1 cellular context compared by ENCODE assay signal in the genomic region with DNA sequence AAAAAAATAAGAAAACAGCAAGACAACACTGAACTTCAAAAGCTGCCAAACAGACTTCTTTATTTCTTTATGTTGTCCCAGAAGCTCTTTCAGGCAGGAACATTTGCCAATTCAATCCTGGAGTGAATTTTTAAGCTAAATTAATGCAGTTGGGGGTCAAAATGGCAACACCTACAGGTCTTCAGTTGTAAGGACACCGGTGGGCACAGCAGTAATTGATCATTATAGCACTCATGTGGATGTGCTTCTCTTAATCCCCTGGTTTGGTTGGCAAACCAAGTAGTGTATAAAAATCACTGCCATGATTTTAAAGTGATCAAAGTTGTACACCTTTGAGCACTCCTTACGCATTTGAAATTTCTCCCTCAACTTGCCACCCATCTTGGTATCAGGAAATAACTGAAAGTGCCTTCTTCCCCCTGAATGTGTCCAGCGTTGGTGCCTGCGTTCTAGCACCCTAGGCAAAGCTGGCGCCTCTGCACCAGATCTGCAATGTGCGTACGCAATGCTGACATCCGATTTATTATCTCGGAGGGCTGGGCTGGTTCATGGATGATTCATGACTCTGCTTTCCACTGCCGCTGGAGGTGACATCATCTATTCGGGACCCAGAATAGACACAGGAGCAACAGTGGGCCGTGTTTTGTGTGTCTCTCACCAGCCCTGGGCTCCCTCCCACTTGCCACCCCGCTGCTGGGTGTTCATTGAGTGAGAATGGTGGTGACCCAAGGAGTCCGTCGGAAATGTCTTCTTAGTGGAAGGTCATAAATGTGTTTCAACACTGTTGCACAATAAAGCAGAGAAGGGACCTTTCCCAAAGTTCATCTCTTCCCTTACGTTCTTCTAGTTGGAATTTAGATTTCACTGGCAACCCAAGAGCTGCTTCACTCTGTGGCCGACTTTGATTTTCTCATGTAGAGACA.
TF ChIP-seq lines count a peak whose summit lies in the region.

No MANE protein-coding gene starts in this region.

TF ChIP-seq in K562, 482 proteins besides CTCF, POLR2A, EP300 and RAD21 (continued from another document and continues in another):
- 0 out of 2 replicates have a peak, but pooled peaks have one; percentile 41 for TF ChIP-seq NR1H2 (CRISPR knock-in tag; IDR thresholded peaks at IDR 0.05)
- TF ChIP-seq, protein P1, sequence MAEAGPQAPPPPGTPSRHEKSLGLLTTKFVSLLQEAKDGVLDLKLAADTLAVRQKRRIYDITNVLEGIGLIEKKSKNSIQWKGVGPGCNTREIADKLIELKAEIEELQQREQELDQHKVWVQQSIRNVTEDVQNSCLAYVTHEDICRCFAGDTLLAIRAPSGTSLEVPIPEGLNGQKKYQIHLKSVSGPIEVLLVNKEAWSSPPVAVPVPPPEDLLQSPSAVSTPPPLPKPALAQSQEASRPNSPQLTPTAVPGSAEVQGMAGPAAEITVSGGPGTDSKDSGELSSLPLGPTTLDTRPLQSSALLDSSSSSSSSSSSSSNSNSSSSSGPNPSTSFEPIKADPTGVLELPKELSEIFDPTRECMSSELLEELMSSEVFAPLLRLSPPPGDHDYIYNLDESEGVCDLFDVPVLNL (CRISPR knock-in tag; IDR thresholded peaks at IDR 0.05; ENCODE audit: low read depth) = no peak
- no peak for TF ChIP-seq SMAD2 (IDR thresholded peaks at IDR 0.05; ENCODE audit: low read depth, low read length)
- TF ChIP-seq ARID2 (IDR thresholded peaks at IDR 0.05) = no peak
- TF ChIP-seq ZNF347 (CRISPR knock-in tag; IDR thresholded peaks at IDR 0.05; ENCODE audit: low read depth) = no peak
- TF ChIP-seq NR2C1 (IDR thresholded peaks at IDR 0.05) = no peak
- 0 out of 2 replicates have a peak, but pooled peaks have one; percentile 10 for TF ChIP-seq NR2C1 (tag; IDR thresholded peaks at IDR 0.05)
- TF ChIP-seq, protein P2, sequence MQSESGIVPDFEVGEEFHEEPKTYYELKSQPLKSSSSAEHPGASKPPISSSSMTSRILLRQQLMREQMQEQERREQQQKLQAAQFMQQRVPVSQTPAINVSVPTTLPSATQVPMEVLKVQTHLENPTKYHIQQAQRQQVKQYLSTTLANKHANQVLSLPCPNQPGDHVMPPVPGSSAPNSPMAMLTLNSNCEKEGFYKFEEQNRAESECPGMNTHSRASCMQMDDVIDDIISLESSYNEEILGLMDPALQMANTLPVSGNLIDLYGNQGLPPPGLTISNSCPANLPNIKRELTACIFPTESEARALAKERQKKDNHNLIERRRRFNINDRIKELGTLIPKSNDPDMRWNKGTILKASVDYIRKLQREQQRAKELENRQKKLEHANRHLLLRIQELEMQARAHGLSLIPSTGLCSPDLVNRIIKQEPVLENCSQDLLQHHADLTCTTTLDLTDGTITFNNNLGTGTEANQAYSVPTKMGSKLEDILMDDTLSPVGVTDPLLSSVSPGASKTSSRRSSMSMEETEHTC (IDR thresholded peaks at IDR 0.05) = no peak
- no peak for TF ChIP-seq CC2D1A (IDR thresholded peaks at IDR 0.05)
- no peak for TF ChIP-seq ZNF133 (CRISPR knock-in tag; IDR thresholded peaks at IDR 0.05)
- no peak for TF ChIP-seq ZNF224 (CRISPR knock-in tag; IDR thresholded peaks at IDR 0.05)
- TF ChIP-seq CAMTA2 (CRISPR knock-in tag; conservative IDR thresholded peaks at IDR 0.05) = no peak
- TF ChIP-seq ZNF79 (CRISPR knock-in tag; IDR thresholded peaks at IDR 0.05; ENCODE audit: low read depth) = no peak
- no peak for TF ChIP-seq PRMT5 (CRISPR knock-in tag; IDR thresholded peaks at IDR 0.05)
- no peak for TF ChIP-seq ZKSCAN8 (CRISPR knock-in tag; IDR thresholded peaks at IDR 0.05)
- no peak for TF ChIP-seq PTRF (tag; IDR thresholded peaks at IDR 0.05)
- TF ChIP-seq, protein P3, sequence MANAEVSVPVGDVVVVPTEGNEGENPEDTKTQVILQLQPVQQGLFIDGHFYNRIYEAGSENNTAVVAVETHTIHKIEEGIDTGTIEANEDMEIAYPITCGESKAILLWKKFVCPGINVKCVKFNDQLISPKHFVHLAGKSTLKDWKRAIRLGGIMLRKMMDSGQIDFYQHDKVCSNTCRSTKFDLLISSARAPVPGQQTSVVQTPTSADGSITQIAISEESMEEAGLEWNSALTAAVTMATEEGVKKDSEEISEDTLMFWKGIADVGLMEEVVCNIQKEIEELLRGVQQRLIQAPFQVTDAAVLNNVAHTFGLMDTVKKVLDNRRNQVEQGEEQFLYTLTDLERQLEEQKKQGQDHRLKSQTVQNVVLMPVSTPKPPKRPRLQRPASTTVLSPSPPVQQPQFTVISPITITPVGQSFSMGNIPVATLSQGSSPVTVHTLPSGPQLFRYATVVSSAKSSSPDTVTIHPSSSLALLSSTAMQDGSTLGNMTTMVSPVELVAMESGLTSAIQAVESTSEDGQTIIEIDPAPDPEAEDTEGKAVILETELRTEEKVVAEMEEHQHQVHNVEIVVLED (CRISPR knock-in tag; IDR thresholded peaks at IDR 0.05) = no peak
- no peak for TF ChIP-seq STAT6 (CRISPR knock-in tag; IDR thresholded peaks at IDR 0.05)
- peak; percentile 76 for TF ChIP-seq ARID1B (IDR thresholded peaks at IDR 0.05)
- TF ChIP-seq ZNF12 (CRISPR knock-in tag; IDR thresholded peaks at IDR 0.05) = no peak
- TF ChIP-seq CREM (IDR thresholded peaks at IDR 0.05; ENCODE audit: low read depth) = peak; percentile 94
- no peak for TF ChIP-seq TAL1 (IDR thresholded peaks at IDR 0.05)
- TF ChIP-seq TBL1XR1 (IDR thresholded peaks at IDR 0.05; ENCODE audit: low read length in 2 of 2) = no peak
- TF ChIP-seq ZNF23 (CRISPR knock-in tag; IDR thresholded peaks at IDR 0.05) = no peak
- TF ChIP-seq FOXK2 (conservative IDR thresholded peaks at IDR 0.05 in 1 of 2, IDR thresholded peaks at IDR 0.05 in 1 of 2; ENCODE audit: low read depth in 2 of 2) = peak; percentile 73 to 88
- peak; percentile 82 for TF ChIP-seq MTA1 (IDR thresholded peaks at IDR 0.05; ENCODE audit: borderline replicate concordance)
- TF ChIP-seq GATAD2B (IDR thresholded peaks at IDR 0.05; ENCODE audit: borderline replicate concordance) = no peak
- TF ChIP-seq, protein P4, sequence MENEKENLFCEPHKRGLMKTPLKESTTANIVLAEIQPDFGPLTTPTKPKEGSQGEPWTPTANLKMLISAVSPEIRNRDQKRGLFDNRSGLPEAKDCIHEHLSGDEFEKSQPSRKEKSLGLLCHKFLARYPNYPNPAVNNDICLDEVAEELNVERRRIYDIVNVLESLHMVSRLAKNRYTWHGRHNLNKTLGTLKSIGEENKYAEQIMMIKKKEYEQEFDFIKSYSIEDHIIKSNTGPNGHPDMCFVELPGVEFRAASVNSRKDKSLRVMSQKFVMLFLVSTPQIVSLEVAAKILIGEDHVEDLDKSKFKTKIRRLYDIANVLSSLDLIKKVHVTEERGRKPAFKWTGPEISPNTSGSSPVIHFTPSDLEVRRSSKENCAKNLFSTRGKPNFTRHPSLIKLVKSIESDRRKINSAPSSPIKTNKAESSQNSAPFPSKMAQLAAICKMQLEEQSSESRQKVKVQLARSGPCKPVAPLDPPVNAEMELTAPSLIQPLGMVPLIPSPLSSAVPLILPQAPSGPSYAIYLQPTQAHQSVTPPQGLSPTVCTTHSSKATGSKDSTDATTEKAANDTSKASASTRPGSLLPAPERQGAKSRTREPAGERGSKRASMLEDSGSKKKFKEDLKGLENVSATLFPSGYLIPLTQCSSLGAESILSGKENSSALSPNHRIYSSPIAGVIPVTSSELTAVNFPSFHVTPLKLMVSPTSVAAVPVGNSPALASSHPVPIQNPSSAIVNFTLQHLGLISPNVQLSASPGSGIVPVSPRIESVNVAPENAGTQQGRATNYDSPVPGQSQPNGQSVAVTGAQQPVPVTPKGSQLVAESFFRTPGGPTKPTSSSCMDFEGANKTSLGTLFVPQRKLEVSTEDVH (IDR thresholded peaks at IDR 0.05; ENCODE audit: low read depth, partially characterized antibody) = no peak
- TF ChIP-seq ZNF77 (CRISPR knock-in tag; IDR thresholded peaks at IDR 0.05) = no peak
- TF ChIP-seq RBM39 (optimal IDR thresholded peaks at IDR 0.05; ENCODE audit: low read depth, low read length) = no peak
- no peak for TF ChIP-seq RBM17 (IDR thresholded peaks at IDR 0.05; ENCODE audit: borderline replicate concordance, low read depth, low read length)
- TF ChIP-seq SIN3B (IDR thresholded peaks at IDR 0.05; ENCODE audit: low read depth) = 0 out of 2 replicates have a peak, but pooled peaks have one; percentile 9
- TF ChIP-seq, protein P5, sequence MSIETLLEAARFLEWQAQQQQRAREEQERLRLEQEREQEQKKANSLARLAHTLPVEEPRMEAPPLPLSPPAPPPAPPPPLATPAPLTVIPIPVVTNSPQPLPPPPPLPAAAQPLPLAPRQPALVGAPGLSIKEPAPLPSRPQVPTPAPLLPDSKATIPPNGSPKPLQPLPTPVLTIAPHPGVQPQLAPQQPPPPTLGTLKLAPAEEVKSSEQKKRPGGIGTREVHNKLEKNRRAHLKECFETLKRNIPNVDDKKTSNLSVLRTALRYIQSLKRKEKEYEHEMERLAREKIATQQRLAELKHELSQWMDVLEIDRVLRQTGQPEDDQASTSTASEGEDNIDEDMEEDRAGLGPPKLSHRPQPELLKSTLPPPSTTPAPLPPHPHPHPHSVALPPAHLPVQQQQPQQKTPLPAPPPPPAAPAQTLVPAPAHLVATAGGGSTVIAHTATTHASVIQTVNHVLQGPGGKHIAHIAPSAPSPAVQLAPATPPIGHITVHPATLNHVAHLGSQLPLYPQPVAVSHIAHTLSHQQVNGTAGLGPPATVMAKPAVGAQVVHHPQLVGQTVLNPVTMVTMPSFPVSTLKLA (conservative IDR thresholded peaks at IDR 0.05) = no peak
- no peak for TF ChIP-seq PYGO2 (tag; IDR thresholded peaks at IDR 0.05)
- peak; percentile 91 for TF ChIP-seq ZNF589 (CRISPR knock-in tag; IDR thresholded peaks at IDR 0.05; ENCODE audit: low read depth)
- TF ChIP-seq CXXC5 (CRISPR knock-in tag; IDR thresholded peaks at IDR 0.05) = no peak; the same call in 1 of the 2 replicates
- no peak for TF ChIP-seq E2F3 (CRISPR knock-in tag; IDR thresholded peaks at IDR 0.05)
- TF ChIP-seq NFE2L1 (tag; IDR thresholded peaks at IDR 0.05; ENCODE audit: borderline replicate concordance, low read depth) = no peak
- no peak for TF ChIP-seq ZFP1 (CRISPR knock-in tag; IDR thresholded peaks at IDR 0.05)
- TF ChIP-seq ZNF699 (CRISPR knock-in tag; IDR thresholded peaks at IDR 0.05; ENCODE audit: insufficient replicate concordance) = no peak
- no peak for TF ChIP-seq ZNF282 (CRISPR knock-in tag; IDR thresholded peaks at IDR 0.05)
- TF ChIP-seq HIVEP1 (CRISPR knock-in tag; IDR thresholded peaks at IDR 0.05) = no peak
- TF ChIP-seq MAFF (IDR thresholded peaks at IDR 0.05; ENCODE audit: low read length) = peak; percentile 28; the same call in 1 of the 2 replicates
- no peak for TF ChIP-seq TAF1 (IDR thresholded peaks at IDR 0.05; ENCODE audit: control insufficient read depth, extremely low read depth, insufficient read depth, low read length, severe bottlenecking)
- TF ChIP-seq MEF2D (tag; conservative IDR thresholded peaks at IDR 0.05; ENCODE audit: low read depth) = peak; percentile 87
- no peak for TF ChIP-seq ZNF232 (CRISPR knock-in tag; IDR thresholded peaks at IDR 0.05)
- no peak for TF ChIP-seq HNRNPK (IDR thresholded peaks at IDR 0.05; ENCODE audit: low read depth, low read length, poor library complexity, severe bottlenecking)
- peak; percentile 12 for TF ChIP-seq FOS (IDR thresholded peaks at IDR 0.05; ENCODE audit: extremely low read depth, insufficient read length)
- no peak for TF ChIP-seq SAFB2 (IDR thresholded peaks at IDR 0.05; ENCODE audit: borderline replicate concordance, low read depth, low read length, severe bottlenecking)
- no peak for TF ChIP-seq NR0B1 (IDR thresholded peaks at IDR 0.05; ENCODE audit: partially characterized antibody)
- no peak for TF ChIP-seq KLF13 (tag; IDR thresholded peaks at IDR 0.05; ENCODE audit: borderline replicate concordance, low read depth)
- TF ChIP-seq MIER1 (IDR thresholded peaks at IDR 0.05; ENCODE audit: low read depth) = no peak
- no peak for TF ChIP-seq YBX1 (IDR thresholded peaks at IDR 0.05)
- TF ChIP-seq HDAC1 (IDR thresholded peaks at IDR 0.05) = no peak
